1 cellular context compared by ENCODE assay signal in genomic region chr17:8160741-8161221, GRCh38.
TF ChIP-seq lines count a peak whose summit lies in the region.

No MANE protein-coding gene starts in this region.

TF ChIP-seq in WTC11, 78 proteins besides CTCF, POLR2A, EP300 and RAD21 (continued from another document):
- no peak for TF ChIP-seq ZNF281 (CRISPR knock-in tag; IDR thresholded peaks at IDR 0.05)
- TF ChIP-seq PRRX2 (CRISPR knock-in tag; IDR thresholded peaks at IDR 0.05), result no peak
- TF ChIP-seq FOXK1 (CRISPR knock-in tag; IDR thresholded peaks at IDR 0.05), result no peak
- no peak for TF ChIP-seq ZNF416 (CRISPR knock-in tag; IDR thresholded peaks at IDR 0.05)
- no peak for TF ChIP-seq SMAD3 (CRISPR knock-in tag; IDR thresholded peaks at IDR 0.05; ENCODE audit: borderline replicate concordance)
